12 cellular contexts compared by ENCODE assay signal in genomic region chr13:47036291-47037008, GRCh38.
DNase-seq lines count a peak whose midpoint lies in the region; ATAC-seq and TF ChIP-seq lines count a peak whose summit lies in the region.
"Had no signal": no experiment of that assay in that cellular context is flagged by ENCODE, and none has a peak within 500 bp of the region (broad histone marks: within the 10 kb centered on the region; RNA-seq: fewer than 3 reads in every experiment).

No MANE protein-coding gene starts in this region.

- peak; percentile 100 for ATAC-seq in GM19395 (IDR thresholded peaks at IDR 0.05; ENCODE audit: unreplicated experiment)
- peak; percentile 99 for ATAC-seq in HG02973 (IDR thresholded peaks at IDR 0.05; ENCODE audit: unreplicated experiment)
- ATAC-seq in activated naive CD8-positive, alpha-beta T cell treated with anti-CD3 and anti-CD28 coated beads, Interleukin-2, amount 50 U/mL, for 24 hours: no peak
- ATAC-seq in left lobe of liver: no peak
- ATAC-seq: naive thymus-derived CD4-positive, alpha-beta T cell had no signal

- H3K36me3 Mint-ChIP-seq in activated naive CD8-positive, alpha-beta T cell treated with anti-CD3 and anti-CD28 coated beads, Interleukin-2, amount 50 U/mL, for 24 hours (ENCODE audit: low read depth): no peaks in the 10 kb centered on the region
- H3K36me3 Mint-ChIP-seq: naive thymus-derived CD4-positive, alpha-beta T cell had no signal

- H3K9me3 ChIP-seq in ovary: no peaks in the 10 kb centered on the region

- no peaks in the 10 kb centered on the region for H3K27me3 ChIP-seq in ovary

- H3K27me3 Mint-ChIP-seq in activated naive CD8-positive, alpha-beta T cell treated with anti-CD3 and anti-CD28 coated beads, Interleukin-2, amount 50 U/mL, for 24 hours: peaks cover 7% of the 10 kb centered on the region

- H3K4me1 ChIP-seq in ovary (ENCODE audit: insufficient read depth): no peaks in the 10 kb centered on the region

- no peak for TF ChIP-seq EP300 in ovary (IDR thresholded peaks at IDR 0.05)

- no peaks in the 10 kb centered on the region for H3K36me3 ChIP-seq in ovary

- no peak for TF ChIP-seq CTCF in ovary (IDR thresholded peaks at IDR 0.05)

- DNase-seq in CD1c-positive myeloid dendritic cell (ENCODE audit: extremely low spot score) (peak; percentile 2), NOMO-1 (lab: John Stamatoyannopoulos, UW; ENCODE audit: unreplicated experiment in 2 of 2) (peak; percentile 40 to 75), ovary (no peak), left lobe of liver (ENCODE audit: low spot score) (no peak), nucleus accumbens (lab: John Stamatoyannopoulos, UW) (no peak)
- DNase-seq in activated naive CD8-positive, alpha-beta T cell treated with anti-CD3 and anti-CD28 coated beads, Interleukin-2, amount 50 U/mL, for 24 hours: no peak
- DNase-seq: ACHN; naive thymus-derived CD4-positive, alpha-beta T cell; NCI-H2029 treated with DMSO at 0.1 percent for 48 hours; T-helper 1 cell had no signal

- no peak overlapping the region for H3K4me3 Mint-ChIP-seq in activated naive CD8-positive, alpha-beta T cell treated with anti-CD3 and anti-CD28 coated beads, Interleukin-2, amount 50 U/mL, for 24 hours
- H3K4me3 Mint-ChIP-seq: naive thymus-derived CD4-positive, alpha-beta T cell had no signal

- intact Hi-C loops in ovary (cut with DNase I): no loop called here

- WGBS in ovary, 3 donors: 57 to 70% (median 61%) methylated on average over 5 of the region's 5 CpGs

- peaks cover 1% of the 10 kb centered on the region for H3K4me1 Mint-ChIP-seq in activated naive CD8-positive, alpha-beta T cell treated with anti-CD3 and anti-CD28 coated beads, Interleukin-2, amount 50 U/mL, for 24 hours
- H3K4me1 Mint-ChIP-seq: naive thymus-derived CD4-positive, alpha-beta T cell had no signal

- H3K9me3 Mint-ChIP-seq in activated naive CD8-positive, alpha-beta T cell treated with anti-CD3 and anti-CD28 coated beads, Interleukin-2, amount 50 U/mL, for 24 hours: no peaks in the 10 kb centered on the region

- H3K4me3 ChIP-seq in ovary: no peak overlapping the region

- no peak for TF ChIP-seq POLR2A in ovary (IDR thresholded peaks at IDR 0.05)

- no peak overlapping the region for H3K27ac ChIP-seq in ovary

- no peak overlapping the region for H3K27ac Mint-ChIP-seq in activated naive CD8-positive, alpha-beta T cell treated with anti-CD3 and anti-CD28 coated beads, Interleukin-2, amount 50 U/mL, for 24 hours
- H3K27ac Mint-ChIP-seq: naive thymus-derived CD4-positive, alpha-beta T cell had no signal

Comparison
In these comparisons a context has a peak if more than half of its experiments do, and no peak if none do; other contexts are left out.
1. DNase-seq: peak in CD1c-positive myeloid dendritic cell (single experiment) and NOMO-1 (2 of 2); none in activated naive CD8-positive, alpha-beta T cell treated with anti-CD3 and anti-CD28 coated beads, Interleukin-2, amount 50 U/mL, for 24 hours (single experiment), ovary (0 of 5), left lobe of liver (single experiment) and nucleus accumbens (0 of 56).
2. ATAC-seq: peak in GM19395 (single experiment) and HG02973 (single experiment); none in activated naive CD8-positive, alpha-beta T cell treated with anti-CD3 and anti-CD28 coated beads, Interleukin-2, amount 50 U/mL, for 24 hours (single experiment) and left lobe of liver (single experiment).